In genomic region chr1:117758444-117759316, GRCh38 we compare ENCODE assay signal across 8 cellular contexts.
DNase-seq lines count a peak whose midpoint lies in the region; ATAC-seq and TF ChIP-seq lines count a peak whose summit lies in the region.

No MANE protein-coding gene starts in this region.

- no peaks in the 10 kb centered on the region for H3K9me3 ChIP-seq in neural cell (ENCODE audit: low read length)

- H3F3A ChIP-seq in neural cell (ENCODE audit: insufficient read depth, low read length, poor library complexity, severe bottlenecking) = no peaks in the 10 kb centered on the region

- H3K36me3 ChIP-seq in neural cell (ENCODE audit: insufficient read depth, low read length) = no peaks in the 10 kb centered on the region

- no peak overlapping the region for H3K27ac ChIP-seq in neural cell (ENCODE audit: low read length)

- peak overlapping the region; percentile 58 for H2AFZ ChIP-seq in neural cell (ENCODE audit: low read depth, low read length)

- no peaks in the 10 kb centered on the region for H4K20me1 ChIP-seq in neural cell (ENCODE audit: insufficient read depth)

- peak overlapping the region; percentile 46 for H3K9ac ChIP-seq in neural cell (ENCODE audit: low read length)

- H3K27me3 ChIP-seq in neural cell (ENCODE audit: insufficient read depth, low read depth, low read length) = no peaks in the 10 kb centered on the region

- H3K79me2 ChIP-seq in neural cell (replicated peaks; ENCODE audit: insufficient read depth, low read length) = no peaks in the 10 kb centered on the region

- H3K9me2 ChIP-seq in neural cell (ENCODE audit: insufficient read depth, low read length) = no peaks in the 10 kb centered on the region

- TF ChIP-seq CTCF in GM20000 (IDR thresholded peaks at IDR 0.05; ENCODE audit: extremely low read depth, missing control alignments) (peak; percentile 55), fibroblast of mammary gland (conservative IDR thresholded peaks at IDR 0.05; ENCODE audit: control insufficient read depth, insufficient read depth, low read depth, low read length) (peak; percentile 89), neural cell (IDR thresholded peaks at IDR 0.05; ENCODE audit: poor library complexity, severe bottlenecking) (peak; percentile 88)

- H3K4me3 ChIP-seq in Jurkat, Clone E6-1 (ENCODE audit: low read length) = no peak overlapping the region
- peak overlapping the region; percentile 56 for H3K4me3 ChIP-seq in fibroblast of mammary gland (ENCODE audit: control insufficient read depth, low read depth, low read length)
- peak overlapping the region; percentile 61 for H3K4me3 ChIP-seq in neural cell (ENCODE audit: low read length)

- ATAC-seq in stimulated activated naive CD8-positive, alpha-beta T cell treated with anti-CD3 and anti-CD28 coated beads, Interleukin-15, Interleukin-2, amounts not matched to agents 100 U/mL and 50 U/mL, for 24 hours = peak; percentile 88

- no peak for TF ChIP-seq EP300 in neural cell (conservative IDR thresholded peaks at IDR 0.05; ENCODE audit: poor library complexity, severe bottlenecking)

- peak; percentile 12 for DNase-seq in CMK (ENCODE audit: low read depth)
- DNase-seq in GM20000 (ENCODE audit: low spot score) = peak; percentile 70
- DNase-seq in Jurkat, Clone E6-1 (ENCODE audit: low read depth, low spot score) = peak; percentile 71
- peak; percentile 26 for DNase-seq in OCI-M2 (lab: John Stamatoyannopoulos, UW; ENCODE audit: unreplicated experiment)
- DNase-seq in activated T-cell treated with anti-CD3 and anti-CD28 coated beads, Interleukin-2, amount 50 U/mL, for 48 hours = peak; percentile 75 to 77
- peak; percentile 87 for DNase-seq in fibroblast of mammary gland (ENCODE audit: low read depth)
- DNase-seq in stimulated activated naive CD8-positive, alpha-beta T cell treated with anti-CD3 and anti-CD28 coated beads, Interleukin-15, Interleukin-2, amounts not matched to agents 100 U/mL and 50 U/mL, for 24 hours = peak; percentile 68

- peak overlapping the region; percentile 11 for H3K4me2 ChIP-seq in neural cell (ENCODE audit: low read length)

- peak; percentile 71 for TF ChIP-seq RAD21 in neural cell (conservative IDR thresholded peaks at IDR 0.05)

TF ChIP-seq in neural cell, 6 proteins besides CTCF, POLR2A, EP300 and RAD21:
- no peak for TF ChIP-seq TAF1 (IDR thresholded peaks at IDR 0.05; ENCODE audit: low read depth)
- no peak for TF ChIP-seq POLR2AphosphoS5 (IDR thresholded peaks at IDR 0.05)
- TF ChIP-seq SMC3 (conservative IDR thresholded peaks at IDR 0.05; ENCODE audit: poor library complexity) = peak; percentile 83
- TF ChIP-seq REST (IDR thresholded peaks at IDR 0.05; ENCODE audit: borderline replicate concordance) = no peak
TF ChIP-seq in neural cell: peak in this region for 1.

Comparison
In these comparisons a context has a peak if more than half of its experiments do, and no peak if none do; other contexts are left out.
1. DNase-seq: peak in every context shown above with its lines; median percentile 87 in fibroblast of mammary gland; 76 in activated T-cell treated with anti-CD3 and anti-CD28 coated beads, Interleukin-2, amount 50 U/mL, for 48 hours; 71 in Jurkat, Clone E6-1; 70 in GM20000; 68 in stimulated activated naive CD8-positive, alpha-beta T cell treated with anti-CD3 and anti-CD28 coated beads, Interleukin-15, Interleukin-2, amounts not matched to agents 100 U/mL and 50 U/mL, for 24 hours; 26 in OCI-M2; 12 in CMK.